Comparison of ENCODE assay signal across 29 cellular contexts in genomic region chr7:152594801-152595200, GRCh38.
"Had no signal": no experiment of that assay in that cellular context is flagged by ENCODE, and none has a peak within 500 bp of the region (broad histone marks: within the 10 kb centered on the region; RNA-seq: fewer than 3 reads in every experiment).

No MANE protein-coding gene starts in this region.

- H3K27me3 Mint-ChIP-seq: activated B cell treated with CpG ODN at 0.5 μM for 24 hours; activated CD4-positive, alpha-beta T cell treated with anti-CD3 and anti-CD28 coated beads, Interleukin-2, amount 10 ng/mL, durations not matched to agents 24 days and 14 days; activated naive CD8-positive, alpha-beta T cell; activated T-cell treated with anti-CD3 and anti-CD28 coated beads, Interleukin-2, amount 50 U/mL, for 24 hours; IgD-negative memory B cell had no signal

- H3K27ac Mint-ChIP-seq: activated B cell treated with CpG ODN at 0.5 μM for 24 hours; activated CD4-positive, alpha-beta T cell treated with anti-CD3 and anti-CD28 coated beads, Interleukin-2, amount 10 ng/mL, durations not matched to agents 24 days and 14 days; activated CD8-positive, alpha-beta memory T cell treated with anti-CD3 and anti-CD28 coated beads, Interleukin-2, amount 10 ng/mL, durations not matched to agents 7 days and 5 days; activated naive CD4-positive, alpha-beta T cell treated with anti-CD3 and anti-CD28 coated beads for 36 hours; activated naive CD8-positive, alpha-beta T cell; activated T-cell treated with anti-CD3 and anti-CD28 coated beads, Interleukin-2, amount 50 U/mL, for 24 hours; activated T-helper 1 cell treated with anti-CD3 and anti-CD28 coated beads, Interleukin-12 subunit alpha, Interleukin-12 subunit beta, Interleukin-2, Interleukin-4 antibody, amounts not matched to agents 30 ng/mL and 10 ng/mL and 1 ng/mL, durations not matched to agents 14 hours and 24 hours and 36 hours; IgD-negative memory B cell; T-helper 17 cell had no signal

- ATAC-seq: activated CD8-positive, alpha-beta memory T cell treated with anti-CD3 and anti-CD28 coated beads, Interleukin-2, amount 10 ng/mL, durations not matched to agents 7 days and 5 days; T-helper 17 cell had no signal

- H3K4me1 Mint-ChIP-seq: activated B cell treated with CpG ODN at 0.5 μM for 24 hours; activated CD4-positive, alpha-beta T cell treated with anti-CD3 and anti-CD28 coated beads, Interleukin-2, amount 10 ng/mL, durations not matched to agents 24 days and 14 days; activated CD8-positive, alpha-beta memory T cell treated with anti-CD3 and anti-CD28 coated beads, Interleukin-2, amount 10 ng/mL, durations not matched to agents 7 days and 5 days had no signal

- H3K4me3 Mint-ChIP-seq: activated B cell treated with CpG ODN at 0.5 μM for 24 hours; activated CD4-positive, alpha-beta T cell treated with anti-CD3 and anti-CD28 coated beads, Interleukin-2, amount 10 ng/mL, durations not matched to agents 24 days and 14 days; activated CD8-positive, alpha-beta memory T cell treated with anti-CD3 and anti-CD28 coated beads, Interleukin-2, amount 10 ng/mL, durations not matched to agents 7 days and 5 days; activated naive CD4-positive, alpha-beta T cell treated with anti-CD3 and anti-CD28 coated beads for 36 hours; activated naive CD8-positive, alpha-beta T cell; activated T-cell treated with anti-CD3 and anti-CD28 coated beads, Interleukin-2, amount 50 U/mL, for 24 hours; activated T-helper 1 cell treated with anti-CD3 and anti-CD28 coated beads, Interleukin-12 subunit alpha, Interleukin-12 subunit beta, Interleukin-2, Interleukin-4 antibody, amounts not matched to agents 30 ng/mL and 10 ng/mL and 1 ng/mL, durations not matched to agents 14 hours and 24 hours and 36 hours; brain; IgD-negative memory B cell; T-helper 17 cell had no signal

- H3K9me3 Mint-ChIP-seq: activated B cell treated with CpG ODN at 0.5 μM for 24 hours; activated CD4-positive, alpha-beta T cell treated with anti-CD3 and anti-CD28 coated beads, Interleukin-2, amount 10 ng/mL, durations not matched to agents 24 days and 14 days; activated naive CD4-positive, alpha-beta T cell treated with anti-CD3 and anti-CD28 coated beads for 36 hours; activated T-cell treated with anti-CD3 and anti-CD28 coated beads, Interleukin-2, amount 50 U/mL, for 24 hours; activated T-helper 1 cell treated with anti-CD3 and anti-CD28 coated beads, Interleukin-12 subunit alpha, Interleukin-12 subunit beta, Interleukin-2, Interleukin-4 antibody, amounts not matched to agents 30 ng/mL and 10 ng/mL and 1 ng/mL, durations not matched to agents 14 hours and 24 hours and 36 hours; brain; IgD-negative memory B cell had no signal

- DNase-seq: activated B cell treated with CpG ODN at 0.5 μM for 24 hours; activated CD4-positive, alpha-beta T cell treated with anti-CD3 and anti-CD28 coated beads for 1 hour; activated CD4-positive, alpha-beta T cell treated with anti-CD3 and anti-CD28 coated beads, Interleukin-2, amount 10 ng/mL, durations not matched to agents 24 days and 14 days; activated CD4-positive, alpha-beta T cell treated with anti-CD3 and anti-CD28 coated beads, Interleukin-2, amount 50 U/mL, for 48 hours; activated CD8-positive, alpha-beta memory T cell treated with anti-CD3 and anti-CD28 coated beads, Interleukin-2, amount 10 ng/mL, durations not matched to agents 7 days and 5 days; activated gamma-delta T cell; activated naive CD4-positive, alpha-beta T cell treated with anti-CD3 and anti-CD28 coated beads for 36 hours; activated T-cell treated with anti-CD3 and anti-CD28 coated beads, Interleukin-2, amount 50 U/mL, for 24 hours; amygdala; KG1; NCI-H1092; NCI-H1417; NCI-H1930; NCI-H2107; NCI-H2171 treated with DMSO at 0.1 percent for 48 hours; NCI-H226; NCI-H526; NCI-H774; NK-92 treated with Interleukin-12 subunit alpha and Interleukin-12 subunit beta, amount 100 ng/mL, for 24 hours; OCI-M1; SHP77 treated with DMSO at 0.1 percent for 48 hours; T-helper 17 cell; T-helper 9 cell had no signal

- H3K36me3 Mint-ChIP-seq: activated CD8-positive, alpha-beta memory T cell treated with anti-CD3 and anti-CD28 coated beads, Interleukin-2, amount 10 ng/mL, durations not matched to agents 7 days and 5 days; activated naive CD8-positive, alpha-beta T cell; brain; IgD-negative memory B cell had no signal

- FAIRE-seq: astrocyte, RCC 7860 had no signal
